Comparison of ENCODE assay signal across 13 cellular contexts in genomic region chr15:96146711-96147110, GRCh38.
"Had no signal": no experiment of that assay in that cellular context is flagged by ENCODE, and none has a peak within 500 bp of the region (broad histone marks: within the 10 kb centered on the region; RNA-seq: fewer than 3 reads in every experiment).

No MANE protein-coding gene starts in this region.

- ATAC-seq: heart right ventricle; left cardiac atrium; lower lobe of right lung; natural killer cell treated with Interleukin-12 subunit alpha and Interleukin-12 subunit beta and Interleukin-15 and Interleukin-18, amount 100 ng/mL, for 72 hours; psoas muscle had no signal

- H3K27ac ChIP-seq: esophagus squamous epithelium, heart right ventricle, left ventricle myocardium inferior, lower lobe of right lung, parathyroid adenoma, psoas muscle, sigmoid colon had no signal

- DNase-seq: esophagus squamous epithelium; heart right ventricle; left cardiac atrium; left ventricle myocardium inferior; lower lobe of right lung; midbrain; psoas muscle; sigmoid colon; small intestine; stimulated activated CD4-positive, alpha-beta T cell treated with anti-CD3 and anti-CD28 coated beads, Interleukin-12 subunit alpha, Interleukin-12 subunit beta, amount 100 ng/mL, for 4 hours; stimulated activated naive CD4-positive, alpha-beta T cell had no signal

- H3K4me1 ChIP-seq: heart right ventricle, lower lobe of right lung, parathyroid adenoma, psoas muscle had no signal

- H3K9me3 ChIP-seq: esophagus squamous epithelium, heart right ventricle, left ventricle myocardium inferior, lower lobe of right lung, psoas muscle, sigmoid colon had no signal

- H3K27me3 ChIP-seq: esophagus squamous epithelium, heart right ventricle, sigmoid colon had no signal

- H3K4me3 ChIP-seq: esophagus squamous epithelium, heart right ventricle, left ventricle myocardium inferior, lower lobe of right lung, psoas muscle, sigmoid colon had no signal

- H3K36me3 ChIP-seq: esophagus squamous epithelium, heart right ventricle, left ventricle myocardium inferior, lower lobe of right lung, sigmoid colon had no signal
